ENCODE assay signal across 1 cellular context in genomic region chr3:49476563-49476962, GRCh38.
TF ChIP-seq lines count a peak whose summit lies in the region.

No MANE protein-coding gene starts in this region.

TF ChIP-seq in SK-N-SH, 30 proteins besides CTCF, POLR2A, EP300 and RAD21 (continued from another document):
- TF ChIP-seq REST (IDR thresholded peaks at IDR 0.05; ENCODE audit: low read depth, low read length) (no peak), RXRA (IDR thresholded peaks at IDR 0.05; ENCODE audit: borderline replicate concordance, low read depth) (no peak), MEF2A (IDR thresholded peaks at IDR 0.05; ENCODE audit: borderline replicate concordance, low read depth) (no peak)
